10 cellular contexts compared by ENCODE assay signal in genomic region chr15:85579011-85579701, GRCh38.
A peak's percentile ranks its signal among the peaks of the same experiment; 100 is the strongest.
DNase-seq lines count a peak whose midpoint lies in the region; ATAC-seq and TF ChIP-seq lines count a peak whose summit lies in the region.
"Had no signal": no experiment of that assay in that cellular context is flagged by ENCODE, and none has a peak within 500 bp of the region (broad histone marks: within the 10 kb centered on the region; RNA-seq: fewer than 3 reads in every experiment).

No MANE protein-coding gene starts in this region.

- H3K4me3 ChIP-seq in gastrocnemius medialis, result peak overlapping the region; percentile 12 to 60 (median 24)

- peak; percentile 59 for DNase-seq in GF-D8 (lab: John Stamatoyannopoulos, UW)
- DNase-seq in left ventricle myocardium superior, result peak; percentile 61
- peak; percentile 23 to 39 for DNase-seq in gastrocnemius medialis
- DNase-seq in ecto neural progenitor cell (ENCODE audit: low spot score), result no peak
- DNase-seq: activated gamma-delta T cell, IMR-90 had no signal

- no peak for TF ChIP-seq CTCF in VCaP (conservative IDR thresholded peaks at IDR 0.05)
- TF ChIP-seq CTCF in gastrocnemius medialis (IDR thresholded peaks at IDR 0.05 in 4 of 5, conservative IDR thresholded peaks at IDR 0.05 in 1 of 5), result no peak

- H3K27me3 ChIP-seq in gastrocnemius medialis, result no peaks in the 10 kb centered on the region

- H3K36me3 ChIP-seq in gastrocnemius medialis, result no peaks in the 10 kb centered on the region

- intact Hi-C loops in left ventricle myocardium superior (cut with micrococcal nuclease), result loop anchor here (10.0 kb wide), 1 partner anchor 84 kb away; no protein-coding TSS in a partner anchor
- intact Hi-C loops in gastrocnemius medialis (cut with DNase I; ENCODE audit: low total_unique reads), result loop anchor here (5.0 kb wide), 2 partner anchors 77 to 247 kb away; no protein-coding TSS in a partner anchor

- H3K27ac ChIP-seq in VCaP (peak overlapping the region; percentile 69), gastrocnemius medialis (peak overlapping the region; percentile 88 to 96 (median 90))

- H3K4me1 ChIP-seq in gastrocnemius medialis, result peaks cover 48 to 61% of the 10 kb centered on the region in 2 donors

- TF ChIP-seq POLR2A in gastrocnemius medialis (IDR thresholded peaks at IDR 0.05), result peak; percentile 24 to 50

- H3K9me3 ChIP-seq in gastrocnemius medialis, result no peaks in the 10 kb centered on the region

- in situ Hi-C loops in gastrocnemius medialis (cut with MboI; ENCODE audit: low sequenced_read_pairs in 4 of 4), result loop anchor here in 1 of 4 donors (25.0 kb wide), 1 partner anchor 258 kb away; no protein-coding TSS in a partner anchor

- peak; percentile 44 for ATAC-seq in left ventricle myocardium superior
- peak; percentile 8 to 25 for ATAC-seq in gastrocnemius medialis
- no peak for ATAC-seq in HG02973 (IDR thresholded peaks at IDR 0.05; ENCODE audit: unreplicated experiment)
- no peak for ATAC-seq in HG02852 (IDR thresholded peaks at IDR 0.05; ENCODE audit: unreplicated experiment)
- no peak for ATAC-seq in GM19351 (IDR thresholded peaks at IDR 0.05; ENCODE audit: unreplicated experiment)

Comparison
In these comparisons a context has a peak if more than half of its experiments do, and no peak if none do; other contexts are left out.
1. ATAC-seq: peak in left ventricle myocardium superior (single experiment) and gastrocnemius medialis (2 of 2); none in HG02973 (single experiment), HG02852 (single experiment) and GM19351 (single experiment).